8 cellular contexts compared by ENCODE assay signal in the genomic region with DNA sequence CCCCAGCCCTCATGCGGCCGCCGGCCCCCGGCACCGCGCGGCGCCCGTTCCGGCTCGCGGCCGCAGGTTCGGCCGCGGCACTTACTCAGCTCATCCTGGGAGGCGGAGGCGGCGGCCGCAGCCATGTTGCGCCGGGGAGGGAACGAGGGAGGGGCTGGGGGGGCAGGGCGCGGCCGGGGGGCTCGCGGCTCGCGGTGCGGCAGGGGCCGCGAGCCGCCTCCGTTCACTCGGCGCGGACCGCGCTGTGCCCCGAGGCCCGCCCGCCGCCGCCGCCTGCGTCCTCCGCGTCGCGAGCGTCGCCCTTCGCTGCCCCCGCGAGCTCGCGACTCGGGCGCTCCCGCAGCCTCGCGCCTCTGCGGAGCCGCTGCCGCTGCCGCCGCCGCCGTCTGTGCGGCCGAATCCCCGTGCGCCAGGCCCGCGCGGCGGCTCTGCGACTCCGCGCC. TPM values are rescaled to one million over a fixed set of nuclear protein-coding genes. Genes with fewer than 3 reads are reported as not detected.
DNase-seq lines count a peak whose midpoint lies in the region; ATAC-seq, FAIRE-seq and TF ChIP-seq lines count a peak whose summit lies in the region.

No MANE protein-coding gene starts in this region.

- no peak overlapping the region for H4K5ac ChIP-seq in H1 (ENCODE audit: insufficient read length, low read depth, low read length)

- no peaks in the 10 kb centered on the region for H3K9me2 ChIP-seq in neural cell (ENCODE audit: insufficient read depth, low read length)

- peak overlapping the region; percentile 67 to 91 (median 80); a peak in 6 of 8 replicates for H3K4me3 ChIP-seq in H1 (ENCODE audit: extremely low read depth in 1 of 4, insufficient read depth in 2 of 4, low read depth in 3 of 4, low read length in 4 of 4)
- H3K4me3 ChIP-seq in neural cell (ENCODE audit: low read length): peak overlapping the region; percentile 91
- H3K4me3 ChIP-seq in thoracic aorta: peak overlapping the region; percentile 93

- H3K79me2 ChIP-seq in H1 (ENCODE audit: control insufficient read depth in 1 of 2, insufficient read depth in 2 of 2, low read length in 2 of 2) (peaks cover 15 to 49% of the 10 kb centered on the region in 2 experiments), neural cell (replicated peaks; ENCODE audit: insufficient read depth, low read length) (peaks cover 15% of the 10 kb centered on the region)

- H3K27ac ChIP-seq in H1 (ENCODE audit: low read depth, low read length): peak overlapping the region; percentile 55; the same call in 1 of the 2 replicates
- H3K27ac ChIP-seq in neural cell (ENCODE audit: low read length): no peak overlapping the region
- peak overlapping the region; percentile 98 to 99 for H3K27ac ChIP-seq in thoracic aorta

- no peak overlapping the region for H2BK15ac ChIP-seq in H1 (ENCODE audit: low read length)

- no peak for FAIRE-seq in H1 (lab: Jason Lieb, UNC)

- H4K91ac ChIP-seq in H1 (replicated peaks; ENCODE audit: insufficient read length, low read length): no peak overlapping the region

- H3K23ac ChIP-seq in H1 (ENCODE audit: insufficient read length): no peak overlapping the region

- H2BK120ac ChIP-seq in H1 (replicated peaks; ENCODE audit: low read depth, low read length): no peak overlapping the region

- CTCF ChIA-PET in H1 (lab: Charles Lee; ENCODE audit: partially characterized antibody): no interaction called here

- no peaks in the 10 kb centered on the region for H3K27me3 ChIP-seq in H1 (replicated peaks in 1 of 4; ENCODE audit: control insufficient read depth in 3 of 4, extremely low read depth in 1 of 4, insufficient read depth in 3 of 4, low read length in 3 of 4)
- no peaks in the 10 kb centered on the region for H3K27me3 ChIP-seq in neural cell (ENCODE audit: insufficient read depth, low read depth, low read length)
- no peaks in the 10 kb centered on the region for H3K27me3 ChIP-seq in thoracic aorta (replicated peaks; ENCODE audit: insufficient read depth)

- TF ChIP-seq EP300 in H1 (IDR thresholded peaks at IDR 0.05; ENCODE audit: borderline replicate concordance in 1 of 2, low read depth in 2 of 2, low read length in 2 of 2) (no peak), neural cell (conservative IDR thresholded peaks at IDR 0.05; ENCODE audit: poor library complexity, severe bottlenecking) (no peak)

- no peaks in the 10 kb centered on the region for H3K79me1 ChIP-seq in H1 (ENCODE audit: low read depth, low read length)

- POLR2A ChIA-PET in H1 (lab: Charles Lee; ENCODE audit: partially characterized antibody): interaction anchor here (0.6 to 5.0 kb wide), 25 partner anchors 7 to 134 kb away, joined by 3 to 64 read pairs (median 3); a partner anchor contains a TSS

- H3K4me1 ChIP-seq in H1 (replicated peaks in 1 of 4; ENCODE audit: control insufficient read depth in 3 of 4, insufficient read depth in 4 of 4, low read length in 3 of 4): peaks cover 0 to 4% (median 4%) of the 10 kb centered on the region in 4 experiments; a peak in 4 of 7 replicates
- H3K4me1 ChIP-seq in thoracic aorta (ENCODE audit: control insufficient read depth in 1 of 2, low read depth in 2 of 2): peaks cover 0 to 23% of the 10 kb centered on the region in 2 donors

- ATAC-seq in activated CD4-positive, CD25-positive, alpha-beta regulatory T cell treated with anti-CD3 and anti-CD28 coated beads, Interleukin-2, amount 50 U/mL, for 24 hours: peak; percentile 37 to 41
- ATAC-seq in thoracic aorta (ENCODE audit: insufficient number of reproducible peaks, low FRiP score, low read depth): peak; percentile 43

- H3K9ac ChIP-seq in H1 (replicated peaks in 1 of 4; ENCODE audit: extremely low read depth in 1 of 4, low read depth in 3 of 4, low read length in 3 of 4) (peak overlapping the region in 3 of 4 experiments; percentile 63 to 99 (median 66); a peak in 6 of 7 replicates), neural cell (ENCODE audit: low read length) (peak overlapping the region; percentile 73)

- peak overlapping the region; percentile 95; the same call in 1 of the 2 replicates for H4K8ac ChIP-seq in H1 (ENCODE audit: extremely low read depth, insufficient read depth, low read length)

- H3K23me2 ChIP-seq in H1 (ENCODE audit: low read depth, low read length): peaks cover 2% of the 10 kb centered on the region; the same call in 1 of the 2 replicates

- peak; percentile 43 for DNase-seq in GDM1 (lab: John Stamatoyannopoulos, UW)
- peak; percentile 88 for DNase-seq in GM20000 (ENCODE audit: low spot score)
- peak; percentile 54 for DNase-seq in HK-2 (ENCODE audit: unreplicated experiment)
- no peak for DNase-seq in H1 (ENCODE audit: low read depth in 1 of 2, low spot score in 2 of 2)
- no peak for DNase-seq in thoracic aorta (ENCODE audit: low spot score)
- no peak for DNase-seq in islet precursor cell

- no peak overlapping the region for H2BK5ac ChIP-seq in H1 (ENCODE audit: low read depth, low read length)

- TF ChIP-seq CTCF in GM20000 (IDR thresholded peaks at IDR 0.05; ENCODE audit: extremely low read depth, missing control alignments): no peak
- TF ChIP-seq CTCF in H1 (IDR thresholded peaks at IDR 0.05; ENCODE audit: control extremely low read depth in 1 of 3, insufficient read depth in 1 of 3, low read depth in 1 of 3, low read length in 3 of 3): no peak
- no peak for TF ChIP-seq CTCF in neural cell (IDR thresholded peaks at IDR 0.05; ENCODE audit: poor library complexity, severe bottlenecking)
- TF ChIP-seq CTCF in thoracic aorta (IDR thresholded peaks at IDR 0.05): no peak

- H2AFZ ChIP-seq in H1 (ENCODE audit: low read length) (no peak overlapping the region), neural cell (ENCODE audit: low read depth, low read length) (no peak overlapping the region)

- 3% methylated on average over 26 of the region's 81 CpGs; no CpG with 5 or more reads in 1 of the 2 experiments for WGBS in H1 (ENCODE audit: extremely low coverage in 1 of 2, insufficient coverage in 1 of 2, insufficient read length in 1 of 2, insufficient replicate concordance in 2 of 2, low coverage in 1 of 2, low lambda C conversion rate in 2 of 2, missing lambda C conversion rate in 1 of 2), 2 experiments

- H3K36me3 ChIP-seq in H1 (ENCODE audit: control insufficient read depth in 2 of 4, insufficient read depth in 4 of 4, low read length in 3 of 4): no peaks in the 10 kb centered on the region
- no peaks in the 10 kb centered on the region for H3K36me3 ChIP-seq in neural cell (ENCODE audit: insufficient read depth, low read length)
- no peaks in the 10 kb centered on the region for H3K36me3 ChIP-seq in thoracic aorta

- TF ChIP-seq RAD21 in H1 (IDR thresholded peaks at IDR 0.05 in 1 of 2, conservative IDR thresholded peaks at IDR 0.05 in 1 of 2; ENCODE audit: low read depth in 2 of 2, low read length in 2 of 2): no peak
- no peak for TF ChIP-seq RAD21 in neural cell (conservative IDR thresholded peaks at IDR 0.05)

- no peak overlapping the region for H2AK5ac ChIP-seq in H1 (ENCODE audit: low read depth, low read length)

- H3K4ac ChIP-seq in H1 (replicated peaks; ENCODE audit: insufficient read length, low read depth, low read length): no peak overlapping the region

- H3K56ac ChIP-seq in H1 (replicated peaks; ENCODE audit: insufficient read length, low read depth, low read length): no peak overlapping the region

- H3K14ac ChIP-seq in H1 (ENCODE audit: insufficient read length): no peak overlapping the region

- no peak overlapping the region for H3K18ac ChIP-seq in H1 (ENCODE audit: extremely low read depth, low read length)

- H4K20me1 ChIP-seq in H1 (replicated peaks in 1 of 2; ENCODE audit: control insufficient read depth in 1 of 2, insufficient read depth in 2 of 2, low read length in 2 of 2) (peaks cover 0 to 2% of the 10 kb centered on the region in 2 experiments), neural cell (ENCODE audit: insufficient read depth) (no peaks in the 10 kb centered on the region)

- peaks cover 3% of the 10 kb centered on the region for H3F3A ChIP-seq in neural cell (ENCODE audit: insufficient read depth, low read length, poor library complexity, severe bottlenecking)

- H3K9me3 ChIP-seq in H1 (ENCODE audit: insufficient read depth in 2 of 2, low read depth in 1 of 2, low read length in 1 of 2) (no peaks in the 10 kb centered on the region), neural cell (ENCODE audit: low read length) (no peaks in the 10 kb centered on the region), thoracic aorta (no peaks in the 10 kb centered on the region)

- H2BK20ac ChIP-seq in H1 (ENCODE audit: low read length): no peak overlapping the region

- H3K4me2 ChIP-seq in H1 (ENCODE audit: insufficient read depth in 1 of 2, low read depth in 2 of 2, low read length in 2 of 2) (peak overlapping the region; percentile 35 to 63; a peak in 2 of 4 replicates), neural cell (ENCODE audit: low read length) (no peak overlapping the region)

- no peak overlapping the region for H2BK12ac ChIP-seq in H1 (ENCODE audit: low read depth, low read length)

- no peak; a peak in 1 of 3 replicates for TF ChIP-seq POLR2A in H1 (IDR thresholded peaks at IDR 0.05; ENCODE audit: control extremely low read depth in 1 of 2, low read depth in 2 of 2, low read length in 2 of 2)

RNA-seq across cellular contexts. Expression of a gene that starts 0.7 kb away (rescaled TPM):
- 123 and 131 TPM in 2 replicates for total RNA-seq in H1 (2021; fragmentation: NEBNext Ultra II Directional; extraction: Animal tissue kit (Norgen Biotek cat#: 25700))
- polyA plus RNA-seq in H1 (2011; rRNA removed) (15.6 and 20.9 TPM in 2 replicates), neural cell (34.7 and 42.6 TPM in 2 replicates)
- 30.4 TPM for polyA plus RNA-seq in H1 (2011; cell fraction: cytosol; rRNA removed)
- polyA plus RNA-seq in H1 (2011; cell fraction: nucleus; rRNA removed): 53.8 TPM
- 62.3 to 130 TPM (median 85.1 TPM) in 4 replicates for polyA plus RNA-seq in H1 (2012, experiment 1 of 2)
- 2.6 TPM for polyA plus RNA-seq in H1 (2012, experiment 2 of 2)
- polyA plus RNA-seq in H1 (2013, experiment 1 of 2): 70.8 TPM
- 66.6 TPM for polyA plus RNA-seq in H1 (2013, experiment 2 of 2)
- 148 and 187 TPM in 2 replicates for polyA minus RNA-seq in H1 (2011; rRNA and poly(A)+ RNA removed)
- polyA minus RNA-seq in H1 (2011; cell fraction: cytosol; rRNA and poly(A)+ RNA removed): 82.2 TPM
- 106 TPM for polyA minus RNA-seq in H1 (2011; cell fraction: nucleus; rRNA and poly(A)+ RNA removed)
- polyA minus RNA-seq in neural cell: 80.8 and 99.1 TPM in 2 replicates
- total RNA-seq in thoracic aorta: 100 to 1,000 TPM in 1 of 2 donors, 10 to 100 TPM in 1; 72.7 to 115 TPM

RNA-seq across cellular contexts. Expression of a gene that starts 41.5 kb away (rescaled TPM):
- 82.0 and 83.8 TPM in 2 replicates for total RNA-seq in H1 (2021; fragmentation: NEBNext Ultra II Directional; extraction: Animal tissue kit (Norgen Biotek cat#: 25700))
- polyA plus RNA-seq in H1 (2011; rRNA removed) (3.2 and 4.8 TPM in 2 replicates), neural cell (2.9 and 4.2 TPM in 2 replicates)
- 7.0 TPM for polyA plus RNA-seq in H1 (2011; cell fraction: cytosol; rRNA removed)
- 7.8 TPM for polyA plus RNA-seq in H1 (2011; cell fraction: nucleus; rRNA removed)
- 6.5 to 13.6 TPM (median 7.9 TPM) in 4 replicates for polyA plus RNA-seq in H1 (2012, experiment 1 of 2)
- polyA plus RNA-seq in H1 (2012, experiment 2 of 2): 0.64 TPM
- 18.0 TPM for polyA plus RNA-seq in H1 (2013, experiment 1 of 2)
- 16.1 TPM for polyA plus RNA-seq in H1 (2013, experiment 2 of 2)
- 154 and 238 TPM in 2 replicates for polyA minus RNA-seq in H1 (2011; rRNA and poly(A)+ RNA removed)
- 60.5 TPM for polyA minus RNA-seq in H1 (2011; cell fraction: cytosol; rRNA and poly(A)+ RNA removed)
- polyA minus RNA-seq in H1 (2011; cell fraction: nucleus; rRNA and poly(A)+ RNA removed): 112 TPM
- 29.7 and 34.4 TPM in 2 replicates for polyA minus RNA-seq in neural cell
- total RNA-seq in thoracic aorta: 10 to 100 TPM in 1 of 2 donors, 1 to 10 TPM in 1; 9.7 to 17.8 TPM

Comparison
In these comparisons a context has a peak if more than half of its experiments do, and no peak if none do; other contexts are left out.
1. DNase-seq: peak in GDM1 (single experiment), GM20000 (single experiment) and HK-2 (single experiment); none in H1 (0 of 2), thoracic aorta (single experiment) and islet precursor cell (single experiment).
2. Peak in every context shown above with its lines, with median percentiles within 50 percentile points of each other: H3K4me3 ChIP-seq.